ENCODE assay signal across 24 cellular contexts in the genomic region with DNA sequence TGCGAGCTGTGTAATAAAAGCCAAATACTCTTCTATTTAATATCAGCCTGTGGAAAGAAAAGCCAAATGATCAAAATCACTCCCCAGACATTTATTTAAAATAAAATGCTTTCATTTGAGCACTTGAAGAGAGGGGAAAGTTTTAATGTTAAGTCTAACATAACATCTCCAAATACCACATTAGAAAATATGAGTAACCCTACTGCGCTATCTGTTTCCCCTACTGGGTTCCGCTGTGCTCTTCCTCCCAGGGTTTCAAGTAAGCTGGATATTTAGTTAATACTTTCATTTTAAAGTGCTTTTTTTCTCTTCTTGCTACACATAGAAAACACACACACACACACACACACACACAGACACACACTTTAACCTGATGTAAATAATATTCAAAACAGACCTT.
"Had no signal": no experiment of that assay in that cellular context is flagged by ENCODE, and none has a peak within 500 bp of the region (broad histone marks: within the 10 kb centered on the region; RNA-seq: fewer than 3 reads in every experiment).

No MANE protein-coding gene starts in this region.

- H3K27me3 Mint-ChIP-seq: dendritic cell treated with granulocyte-macrophage colony-stimulating factor and Interleukin-4, amounts not matched to agents 40 ng/mL and 50 ng/mL, for 4 days; stimulated activated naive CD8-positive, alpha-beta T cell treated with anti-CD3 and anti-CD28 coated beads, Interleukin-15, amount 100 ng/mL, for 72 hours had no signal

- H3K9me3 Mint-ChIP-seq: dendritic cell treated with granulocyte-macrophage colony-stimulating factor and Interleukin-4, amounts not matched to agents 40 ng/mL and 50 ng/mL, for 4 days; endodermal cell; nephron progenitor cell; stimulated activated naive CD8-positive, alpha-beta T cell treated with anti-CD3 and anti-CD28 coated beads, Interleukin-15, amount 100 ng/mL, for 72 hours had no signal

- H3K36me3 Mint-ChIP-seq: naive thymus-derived CD4-positive, alpha-beta T cell had no signal

- H3K4me3 Mint-ChIP-seq: dendritic cell treated with granulocyte-macrophage colony-stimulating factor and Interleukin-4, amounts not matched to agents 40 ng/mL and 50 ng/mL, for 4 days; endodermal cell; naive thymus-derived CD4-positive, alpha-beta T cell; nephron progenitor cell; stimulated activated naive CD8-positive, alpha-beta T cell treated with anti-CD3 and anti-CD28 coated beads, Interleukin-15, amount 100 ng/mL, for 72 hours had no signal

- H3K27ac Mint-ChIP-seq: dendritic cell treated with granulocyte-macrophage colony-stimulating factor and Interleukin-4, amounts not matched to agents 40 ng/mL and 50 ng/mL, for 4 days; endodermal cell; stimulated activated naive CD8-positive, alpha-beta T cell treated with anti-CD3 and anti-CD28 coated beads, Interleukin-15, amount 100 ng/mL, for 72 hours had no signal

- ATAC-seq: esophagus mucosa; gastrocnemius medialis; left cardiac atrium; left lung; naive thymus-derived CD4-positive, alpha-beta T cell; sciatic nerve; stimulated activated naive CD8-positive, alpha-beta T cell treated with anti-CD3 and anti-CD28 coated beads, Interleukin-15, amount 100 ng/mL, for 72 hours; upper lobe of right lung had no signal

- DNase-seq: effector CD8-positive, alpha-beta T cell; endodermal cell; foreskin fibroblast; gastrocnemius medialis; head of caudate nucleus; kidney; left cardiac atrium; left lung; mesenchymal stem cell; midbrain; naive thymus-derived CD4-positive, alpha-beta T cell; nephron progenitor cell; stimulated activated CD4-positive, alpha-beta T cell treated with anti-CD3 and anti-CD28 coated beads, Interleukin-12 subunit alpha, Interleukin-12 subunit beta, amount 100 ng/mL, for 4 hours; stimulated activated CD4-positive, alpha-beta T cell treated with anti-CD3 and anti-CD28 coated beads, Interleukin-1b, Interleukin-23, amount 100 ng/mL, for 48 hours; stimulated activated CD4-positive, alpha-beta T cell treated with anti-CD3 and anti-CD28 coated beads, Interleukin-4, amount 100 ng/mL, for 1 hour; stimulated activated CD8-positive, alpha-beta memory T cell treated with anti-CD3 and anti-CD28 coated beads, Interleukin-4, amount 100 ng/mL, for 48 hours; stimulated activated naive CD4-positive, alpha-beta T cell; stimulated activated naive CD8-positive, alpha-beta T cell treated with anti-CD3 and anti-CD28 coated beads, Interleukin-15, amount 100 ng/mL, for 72 hours; transverse colon; upper lobe of right lung; uterus had no signal
